ENCODE assay signal across 1 cellular context in genomic region chr1:224331326-224331725, GRCh38.
TF ChIP-seq lines count a peak whose summit lies in the region.

No MANE protein-coding gene starts in this region.

TF ChIP-seq in HCT116, 20 proteins besides CTCF, POLR2A, EP300 and RAD21 (continued from another document):
- TF ChIP-seq REST (IDR thresholded peaks at IDR 0.05; ENCODE audit: low read depth), result no peak
- TF ChIP-seq FOSL1 (IDR thresholded peaks at IDR 0.05; ENCODE audit: low read depth), result no peak
- no peak for TF ChIP-seq EGR1 (IDR thresholded peaks at IDR 0.05; ENCODE audit: low read depth)
- TF ChIP-seq MAX (IDR thresholded peaks at IDR 0.05), result no peak
- TF ChIP-seq SRF (IDR thresholded peaks at IDR 0.05; ENCODE audit: low read depth), result no peak
- no peak for TF ChIP-seq EZH2 (IDR thresholded peaks at IDR 0.05)
- no peak for TF ChIP-seq ZBTB33 (IDR thresholded peaks at IDR 0.05; ENCODE audit: extremely low read depth, insufficient replicate concordance, low read length)
- no peak for TF ChIP-seq ZNF274 (IDR thresholded peaks at IDR 0.05; ENCODE audit: low read depth, low read length)
